1 cellular context compared by ENCODE assay signal in the genomic region with DNA sequence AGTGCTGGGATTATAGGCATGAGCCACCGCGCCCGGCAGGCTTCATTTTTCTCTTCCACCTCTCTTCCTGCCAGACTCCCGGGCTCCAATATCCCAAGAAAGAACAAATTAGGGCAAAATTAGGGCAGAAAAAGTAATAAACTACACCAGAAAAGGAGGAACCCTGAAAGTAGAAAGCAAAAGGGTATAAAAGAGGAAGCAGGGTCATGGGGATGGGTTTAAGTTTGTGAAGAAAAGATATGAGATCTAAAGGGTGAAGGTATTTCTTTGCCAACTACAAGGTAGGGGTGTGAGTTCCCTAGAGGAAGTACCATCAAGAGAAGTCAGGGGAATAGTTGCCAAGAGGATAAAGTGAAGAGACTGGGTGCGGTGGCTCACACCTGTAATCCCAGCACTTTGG.
A peak's percentile ranks its signal among the peaks of the same experiment; 100 is the strongest.
TF ChIP-seq lines count a peak whose summit lies in the region.

No MANE protein-coding gene starts in this region.

TF ChIP-seq in K562, 482 proteins besides CTCF, POLR2A, EP300 and RAD21:
- TF ChIP-seq ZFP1 (CRISPR knock-in tag; IDR thresholded peaks at IDR 0.05) (peak; percentile 61; the same call in 1 of the 2 replicates), SPI1 (IDR thresholded peaks at IDR 0.05; ENCODE audit: borderline replicate concordance, low read depth, low read length) (peak; percentile 44; the same call in 1 of the 2 replicates), EGR1 (conservative IDR thresholded peaks at IDR 0.05) (no peak), NONO (IDR thresholded peaks at IDR 0.05; ENCODE audit: low read depth in 2 of 2, low read length in 1 of 2) (no peak), ZNF174 (CRISPR knock-in tag; IDR thresholded peaks at IDR 0.05) (no peak)
- TF ChIP-seq, protein P1, sequence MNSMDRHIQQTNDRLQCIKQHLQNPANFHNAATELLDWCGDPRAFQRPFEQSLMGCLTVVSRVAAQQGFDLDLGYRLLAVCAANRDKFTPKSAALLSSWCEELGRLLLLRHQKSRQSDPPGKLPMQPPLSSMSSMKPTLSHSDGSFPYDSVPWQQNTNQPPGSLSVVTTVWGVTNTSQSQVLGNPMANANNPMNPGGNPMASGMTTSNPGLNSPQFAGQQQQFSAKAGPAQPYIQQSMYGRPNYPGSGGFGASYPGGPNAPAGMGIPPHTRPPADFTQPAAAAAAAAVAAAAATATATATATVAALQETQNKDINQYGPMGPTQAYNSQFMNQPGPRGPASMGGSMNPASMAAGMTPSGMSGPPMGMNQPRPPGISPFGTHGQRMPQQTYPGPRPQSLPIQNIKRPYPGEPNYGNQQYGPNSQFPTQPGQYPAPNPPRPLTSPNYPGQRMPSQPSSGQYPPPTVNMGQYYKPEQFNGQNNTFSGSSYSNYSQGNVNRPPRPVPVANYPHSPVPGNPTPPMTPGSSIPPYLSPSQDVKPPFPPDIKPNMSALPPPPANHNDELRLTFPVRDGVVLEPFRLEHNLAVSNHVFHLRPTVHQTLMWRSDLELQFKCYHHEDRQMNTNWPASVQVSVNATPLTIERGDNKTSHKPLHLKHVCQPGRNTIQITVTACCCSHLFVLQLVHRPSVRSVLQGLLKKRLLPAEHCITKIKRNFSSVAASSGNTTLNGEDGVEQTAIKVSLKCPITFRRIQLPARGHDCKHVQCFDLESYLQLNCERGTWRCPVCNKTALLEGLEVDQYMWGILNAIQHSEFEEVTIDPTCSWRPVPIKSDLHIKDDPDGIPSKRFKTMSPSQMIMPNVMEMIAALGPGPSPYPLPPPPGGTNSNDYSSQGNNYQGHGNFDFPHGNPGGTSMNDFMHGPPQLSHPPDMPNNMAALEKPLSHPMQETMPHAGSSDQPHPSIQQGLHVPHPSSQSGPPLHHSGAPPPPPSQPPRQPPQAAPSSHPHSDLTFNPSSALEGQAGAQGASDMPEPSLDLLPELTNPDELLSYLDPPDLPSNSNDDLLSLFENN (IDR thresholded peaks at IDR 0.05; ENCODE audit: low read depth in 2 of 2, low read length in 2 of 2) = no peak
- TF ChIP-seq, protein P2, sequence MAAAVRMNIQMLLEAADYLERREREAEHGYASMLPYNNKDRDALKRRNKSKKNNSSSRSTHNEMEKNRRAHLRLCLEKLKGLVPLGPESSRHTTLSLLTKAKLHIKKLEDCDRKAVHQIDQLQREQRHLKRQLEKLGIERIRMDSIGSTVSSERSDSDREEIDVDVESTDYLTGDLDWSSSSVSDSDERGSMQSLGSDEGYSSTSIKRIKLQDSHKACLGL (CRISPR knock-in tag; IDR thresholded peaks at IDR 0.05; ENCODE audit: borderline replicate concordance, poor library complexity, severe bottlenecking) = no peak
- TF ChIP-seq, protein P3, sequence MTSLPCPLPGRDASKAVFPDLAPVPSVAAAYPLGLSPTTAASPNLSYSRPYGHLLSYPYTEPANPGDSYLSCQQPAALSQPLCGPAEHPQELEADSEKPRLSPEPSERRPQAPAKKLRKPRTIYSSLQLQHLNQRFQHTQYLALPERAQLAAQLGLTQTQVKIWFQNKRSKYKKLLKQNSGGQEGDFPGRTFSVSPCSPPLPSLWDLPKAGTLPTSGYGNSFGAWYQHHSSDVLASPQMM (CRISPR knock-in tag; IDR thresholded peaks at IDR 0.05) = no peak
- TF ChIP-seq, protein P4, sequence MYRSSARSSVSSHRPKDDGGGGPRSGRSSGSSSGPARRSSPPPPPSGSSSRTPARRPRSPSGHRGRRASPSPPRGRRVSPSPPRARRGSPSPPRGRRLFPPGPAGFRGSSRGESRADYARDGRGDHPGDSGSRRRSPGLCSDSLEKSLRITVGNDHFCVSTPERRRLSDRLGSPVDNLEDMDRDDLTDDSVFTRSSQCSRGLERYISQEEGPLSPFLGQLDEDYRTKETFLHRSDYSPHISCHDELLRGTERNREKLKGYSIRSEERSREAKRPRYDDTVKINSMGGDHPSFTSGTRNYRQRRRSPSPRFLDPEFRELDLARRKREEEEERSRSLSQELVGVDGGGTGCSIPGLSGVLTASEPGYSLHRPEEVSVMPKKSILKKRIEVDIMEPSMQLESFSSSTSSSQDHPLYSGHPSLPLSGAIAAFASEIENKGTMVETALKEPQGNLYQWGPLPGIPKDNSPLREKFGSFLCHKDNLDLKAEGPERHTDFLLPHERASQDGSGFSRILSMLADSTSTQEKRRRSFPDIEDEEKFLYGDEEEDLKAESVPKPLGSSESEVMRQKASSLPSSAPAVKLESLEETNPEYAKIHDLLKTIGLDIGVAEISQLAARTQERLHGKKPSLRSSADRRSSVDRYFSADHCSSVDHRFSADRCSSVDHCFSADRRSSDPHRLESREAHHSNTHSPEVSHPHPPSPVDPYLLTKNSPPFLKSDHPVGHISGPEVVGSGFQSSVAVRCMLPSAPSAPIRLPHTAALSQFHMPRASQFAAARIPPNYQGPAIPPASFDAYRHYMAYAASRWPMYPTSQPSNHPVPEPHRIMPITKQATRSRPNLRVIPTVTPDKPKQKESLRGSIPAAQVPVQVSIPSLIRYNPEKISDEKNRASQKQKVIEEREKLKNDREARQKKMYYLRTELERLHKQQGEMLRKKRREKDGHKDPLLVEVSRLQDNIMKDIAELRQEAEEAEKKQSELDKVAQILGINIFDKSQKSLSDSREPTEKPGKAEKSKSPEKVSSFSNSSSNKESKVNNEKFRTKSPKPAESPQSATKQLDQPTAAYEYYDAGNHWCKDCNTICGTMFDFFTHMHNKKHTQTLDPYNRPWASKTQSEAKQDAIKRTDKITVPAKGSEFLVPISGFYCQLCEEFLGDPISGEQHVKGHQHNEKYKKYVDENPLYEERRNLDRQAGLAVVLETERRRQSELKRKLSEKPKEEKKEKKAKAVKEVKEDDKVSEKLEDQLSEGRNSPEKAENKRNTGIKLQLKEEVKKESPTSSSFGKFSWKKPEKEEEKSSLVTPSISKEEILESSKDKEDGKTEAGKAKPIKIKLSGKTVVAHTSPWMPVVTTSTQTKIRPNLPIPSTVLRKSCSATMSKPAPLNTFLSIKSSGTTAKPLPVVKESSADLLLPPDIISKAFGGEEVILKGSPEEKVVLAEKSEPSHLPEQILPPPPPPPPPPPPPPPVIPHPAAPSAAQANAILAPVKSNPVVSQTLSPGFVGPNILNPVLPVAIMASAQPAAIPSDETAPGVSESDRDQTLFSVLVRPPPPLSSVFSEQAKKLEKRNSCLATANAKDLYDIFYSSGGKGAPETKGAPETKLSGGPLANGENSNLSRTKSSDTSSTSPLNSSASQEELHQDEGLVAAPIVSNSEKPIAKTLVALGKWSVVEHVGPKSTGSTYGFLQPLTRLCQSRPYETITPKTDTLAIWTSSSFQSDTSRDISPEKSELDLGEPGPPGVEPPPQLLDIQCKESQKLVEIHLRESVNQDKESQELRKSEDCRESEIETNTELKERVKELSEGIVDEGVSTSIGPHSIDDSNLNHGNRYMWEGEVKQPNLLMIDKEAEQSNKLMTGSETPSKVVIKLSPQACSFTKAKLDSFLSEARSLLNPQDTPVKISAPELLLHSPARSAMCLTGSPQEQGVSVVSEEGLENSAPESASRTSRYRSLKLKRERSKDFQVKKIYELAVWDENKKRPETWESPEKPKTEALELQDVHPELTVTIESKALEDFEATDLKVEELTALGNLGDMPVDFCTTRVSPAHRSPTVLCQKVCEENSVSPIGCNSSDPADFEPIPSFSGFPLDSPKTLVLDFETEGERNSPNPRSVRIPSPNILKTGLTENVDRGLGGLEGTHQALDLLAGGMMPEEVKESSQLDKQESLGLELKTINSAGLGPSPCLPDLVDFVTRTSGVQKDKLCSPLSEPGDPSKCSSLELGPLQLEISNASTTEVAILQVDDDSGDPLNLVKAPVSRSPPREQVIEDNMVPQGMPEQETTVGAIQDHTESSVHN (IDR thresholded peaks at IDR 0.05; ENCODE audit: borderline replicate concordance in 1 of 2, low read depth in 1 of 2) = no peak
